9 cellular contexts compared by ENCODE assay signal in genomic region chr7:131688738-131689661, GRCh38.
DNase-seq lines count a peak whose midpoint lies in the region; ATAC-seq, FAIRE-seq and TF ChIP-seq lines count a peak whose summit lies in the region.
"Had no signal": no experiment of that assay in that cellular context is flagged by ENCODE, and none has a peak within 500 bp of the region (broad histone marks: within the 10 kb centered on the region; RNA-seq: fewer than 3 reads in every experiment).

No MANE protein-coding gene starts in this region.

- peak; percentile 85 for ATAC-seq in upper lobe of right lung

- FAIRE-seq in frontal cortex (lab: Jason Lieb, UNC), result no peak
- FAIRE-seq: G401.6 had no signal

- H3K4me1 ChIP-seq in upper lobe of right lung, result no peaks in the 10 kb centered on the region

- H3K27ac Mint-ChIP-seq in osteocyte (ENCODE audit: unreplicated experiment), result no peak overlapping the region

- H3K4me3 Mint-ChIP-seq in osteocyte (ENCODE audit: unreplicated experiment), result no peak overlapping the region

- peaks cover 9% of the 10 kb centered on the region for H3K4me1 Mint-ChIP-seq in osteocyte (ENCODE audit: unreplicated experiment)

- no peak overlapping the region for H3K4me3 ChIP-seq in upper lobe of right lung

- peak; percentile 31 to 72 for DNase-seq in NCI-H524 (lab: John Stamatoyannopoulos, UW)
- DNase-seq in NCI-H524 treated with DMSO at 0.1 percent for 48 hours (lab: John Stamatoyannopoulos, UW), result no peak
- DNase-seq in HuH-7 (ENCODE audit: low spot score), result peak; percentile 94
- peak; percentile 78 for DNase-seq in RWPE1 (ENCODE audit: low spot score)
- DNase-seq in activated effector memory CD4-positive, alpha-beta T cell treated with Interleukin-2 at 50 U/mL for 16 hours, result peak; percentile 22
- peak; percentile 55 to 84 for DNase-seq in frontal cortex (ENCODE audit: low spot score in 2 of 2)
- DNase-seq in osteocyte (ENCODE audit: extremely low spot score, unreplicated experiment), result peak; percentile 90
- no peak for DNase-seq in upper lobe of right lung

- POLR2A ChIA-PET in RWPE1 (lab: Yijun Ruan, JAX; ENCODE audit: low non-redundant PET), result no interaction called here

- H3K36me3 ChIP-seq in upper lobe of right lung, result no peaks in the 10 kb centered on the region

- no peaks in the 10 kb centered on the region for H3K9me3 ChIP-seq in upper lobe of right lung

- no peaks in the 10 kb centered on the region for H3K36me3 Mint-ChIP-seq in osteocyte (ENCODE audit: unreplicated experiment)

- H3K27me3 Mint-ChIP-seq in osteocyte (ENCODE audit: unreplicated experiment), result peaks cover 80% of the 10 kb centered on the region

- H3K9me3 Mint-ChIP-seq in osteocyte (ENCODE audit: unreplicated experiment), result no peaks in the 10 kb centered on the region

- TF ChIP-seq CTCF in RWPE1 (conservative IDR thresholded peaks at IDR 0.05; ENCODE audit: low read depth) (peak; percentile 97), osteocyte (IDR thresholded peaks at IDR 0.05) (peak; percentile 93), upper lobe of right lung (IDR thresholded peaks at IDR 0.05) (peak; percentile 97)

- H3K27ac ChIP-seq in RWPE1, result no peak overlapping the region
- no peak overlapping the region for H3K27ac ChIP-seq in upper lobe of right lung

- CTCF ChIA-PET in RWPE1 (lab: Yijun Ruan, JAX), result interaction anchor here (0.6 to 1.8 kb wide), 12 partner anchors 10 to 891 kb away, joined by 3 to 8 read pairs (median 3); no protein-coding TSS in a partner anchor

- peaks cover 30% of the 10 kb centered on the region for H3K27me3 ChIP-seq in upper lobe of right lung

- intact Hi-C loops in upper lobe of right lung (cut with DNase I), result no loop called here

Comparison
In these comparisons a context has a peak if more than half of its experiments do, and no peak if none do; other contexts are left out.
1. DNase-seq: peak in NCI-H524 (2 of 2), HuH-7 (single experiment), RWPE1 (single experiment), activated effector memory CD4-positive, alpha-beta T cell treated with Interleukin-2 at 50 U/mL for 16 hours (single experiment), frontal cortex (2 of 2) and osteocyte (single experiment); none in NCI-H524 treated with DMSO at 0.1 percent for 48 hours (single experiment) and upper lobe of right lung (single experiment).
2. Peak in every context shown above with its lines, with median percentiles within 50 percentile points of each other: CTCF ChIP-seq.